In genomic region chr5:40354171-40354570, GRCh38 we compare ENCODE assay signal across 18 cellular contexts.
DNase-seq lines count a peak whose midpoint lies in the region; ATAC-seq, FAIRE-seq and TF ChIP-seq lines count a peak whose summit lies in the region.
"Had no signal": no experiment of that assay in that cellular context is flagged by ENCODE, and none has a peak within 500 bp of the region (broad histone marks: within the 10 kb centered on the region; RNA-seq: fewer than 3 reads in every experiment).

No MANE protein-coding gene starts in this region.

- H2AFZ ChIP-seq in IMR-90 (replicated peaks; ENCODE audit: low read length, poor library complexity) = peak overlapping the region; percentile 27
- H2AFZ ChIP-seq: GM23248 had no signal

- POLR2A ChIA-PET in IMR-90 (lab: Charles Lee; ENCODE audit: unreplicated experiment) = no interaction called here

- DNase-seq in IMR-90 (no peak), kidney (peak; percentile 61), spleen (peak; percentile 74), activated gamma-delta T cell (lab: John Stamatoyannopoulos, UW) (no peak)
- DNase-seq: C1 segment of cervical spinal cord; Calu3; CD4-positive, alpha-beta memory T cell; COR-L47; DMS53; DMS79 treated with DMSO at 0.1 percent for 48 hours; GM23248; H7; HCEC 1CT had no signal

- TF ChIP-seq CTCF in IMR-90 (conservative IDR thresholded peaks at IDR 0.05; ENCODE audit: low read depth, low read length) (no peak), kidney (IDR thresholded peaks at IDR 0.05; ENCODE audit: borderline replicate concordance, extremely low read depth, insufficient read depth) (no peak), spleen (IDR thresholded peaks at IDR 0.05 in 8 of 11, conservative IDR thresholded peaks at IDR 0.05 in 3 of 11) (no peak)

- H3K4me2 ChIP-seq in IMR-90 (ENCODE audit: low read depth, low read length) = no peak overlapping the region

- no peaks in the 10 kb centered on the region for H3K9me1 ChIP-seq in IMR-90 (ENCODE audit: insufficient read depth, low read length)

- H3K36me3 Mint-ChIP-seq in stimulated activated memory B cell treated with anti-CD40 and anti-IgM and Interleukin-4, amounts not matched to agents 10 μg/mL and 1 μg/mL and 100 μg/mL, for 72 hours = peaks cover 19% of the 10 kb centered on the region

- H3K36me3 ChIP-seq in IMR-90 (ENCODE audit: control insufficient read depth, insufficient read depth, low read length) = no peaks in the 10 kb centered on the region
- H3K36me3 ChIP-seq in kidney (ENCODE audit: control insufficient read depth in 1 of 2, insufficient read depth in 2 of 2, low read length in 2 of 2) = no peaks in the 10 kb centered on the region
- no peaks in the 10 kb centered on the region for H3K36me3 ChIP-seq in spleen

- no peaks in the 10 kb centered on the region for H3K79me1 ChIP-seq in IMR-90 (ENCODE audit: low read depth in 1 of 2, low read length in 2 of 2)

- no peak overlapping the region for H3K56ac ChIP-seq in IMR-90 (ENCODE audit: extremely low read depth, insufficient read depth, low read length)

- no peak overlapping the region for H3K4ac ChIP-seq in IMR-90 (ENCODE audit: low read depth, low read length)

- dilution Hi-C loops in IMR-90 (cut with HindIII; ENCODE audit: low sequenced_read_pairs, unreplicated experiment) = no loop called here

- H3K27ac ChIP-seq in IMR-90 (ENCODE audit: insufficient read depth, low read length) (no peak overlapping the region), kidney (ENCODE audit: low read depth in 2 of 2, low read length in 2 of 2) (no peak overlapping the region), spleen (no peak overlapping the region)
- H3K27ac ChIP-seq: GM23248 had no signal

- no TSS peak for BruUV-seq in IMR-90 (replicated peaks; lab: Mats Ljungman, UMichigan)

- no peak overlapping the region for H3K4me3 Mint-ChIP-seq in stimulated activated memory B cell treated with anti-CD40 and anti-IgM and Interleukin-4, amounts not matched to agents 10 μg/mL and 1 μg/mL and 100 μg/mL, for 72 hours
- H3K4me3 Mint-ChIP-seq: CD4-positive, alpha-beta memory T cell had no signal

- no peak overlapping the region for H4K91ac ChIP-seq in IMR-90 (ENCODE audit: insufficient read depth, low read depth, low read length)

- peaks cover 18% of the 10 kb centered on the region for H3K9me3 Mint-ChIP-seq in stimulated activated memory B cell treated with anti-CD40 and anti-IgM and Interleukin-4, amounts not matched to agents 10 μg/mL and 1 μg/mL and 100 μg/mL, for 72 hours

- TF ChIP-seq RAD21 in IMR-90 (IDR thresholded peaks at IDR 0.05; ENCODE audit: low read length) = no peak

- H3K14ac ChIP-seq in IMR-90 (replicated peaks; ENCODE audit: low read depth, low read length) = no peak overlapping the region

- H4K8ac ChIP-seq in IMR-90 (ENCODE audit: low read depth in 2 of 2, low read length in 2 of 2) = no peak overlapping the region

- H3K27me3 Mint-ChIP-seq in stimulated activated memory B cell treated with anti-CD40 and anti-IgM and Interleukin-4, amounts not matched to agents 10 μg/mL and 1 μg/mL and 100 μg/mL, for 72 hours = no peaks in the 10 kb centered on the region
- H3K27me3 Mint-ChIP-seq: CD4-positive, alpha-beta memory T cell had no signal

- no peak overlapping the region for H3K27ac Mint-ChIP-seq in stimulated activated memory B cell treated with anti-CD40 and anti-IgM and Interleukin-4, amounts not matched to agents 10 μg/mL and 1 μg/mL and 100 μg/mL, for 72 hours
- H3K27ac Mint-ChIP-seq: CD4-positive, alpha-beta memory T cell had no signal

- CTCF ChIA-PET in IMR-90 (lab: Yijun Ruan, JAX) = no interaction called here

- H2AK5ac ChIP-seq in IMR-90 (ENCODE audit: low read depth, low read length) = no peak overlapping the region

- no peaks in the 10 kb centered on the region for H3K4me1 ChIP-seq in IMR-90 (ENCODE audit: control insufficient read depth, insufficient read depth, low read length)
- H3K4me1 ChIP-seq in kidney (ENCODE audit: control insufficient read depth in 1 of 2, insufficient read depth in 1 of 2, low read depth in 1 of 2, low read length in 2 of 2) = no peaks in the 10 kb centered on the region
- H3K4me1 ChIP-seq in spleen = peaks cover 0 to 25% (median 0%) of the 10 kb centered on the region in 6 donors

- no peaks in the 10 kb centered on the region for H3K9me3 ChIP-seq in IMR-90 (ENCODE audit: control insufficient read depth, insufficient read depth, low read length)
- peaks cover 0 to 4% of the 10 kb centered on the region in 2 donors for H3K9me3 ChIP-seq in kidney (ENCODE audit: control insufficient read depth in 1 of 2, low read length in 2 of 2)
- H3K9me3 ChIP-seq in spleen = peaks cover 0 to 31% (median 18%) of the 10 kb centered on the region in 8 donors

- in situ Hi-C loops in IMR-90 (cut with MboI; ENCODE audit: low sequenced_read_pairs) = no loop called here

- H3K4me3 ChIP-seq in IMR-90 (ENCODE audit: insufficient read depth, low read depth, low read length) = no peak overlapping the region
- no peak overlapping the region for H3K4me3 ChIP-seq in kidney (ENCODE audit: low read length in 2 of 2)
- H3K4me3 ChIP-seq in spleen = no peak overlapping the region
- H3K4me3 ChIP-seq: GM23248 had no signal

- H3K23ac ChIP-seq in IMR-90 (ENCODE audit: low read depth, low read length) = no peak overlapping the region

- no peak overlapping the region for H4K5ac ChIP-seq in IMR-90 (ENCODE audit: low read depth, low read length)

- H3K27me3 ChIP-seq in IMR-90 (ENCODE audit: control insufficient read depth, insufficient read depth, low read length) (no peaks in the 10 kb centered on the region), spleen (replicated peaks in 1 of 7) (no peaks in the 10 kb centered on the region)

- no peak overlapping the region for H2AK9ac ChIP-seq in IMR-90 (replicated peaks; ENCODE audit: low read depth, low read length, poor library complexity)

- H2BK20ac ChIP-seq in IMR-90 (ENCODE audit: low read depth, low read length) = no peak overlapping the region

- H3K9ac ChIP-seq in IMR-90 (ENCODE audit: low read depth, low read length) (no peak overlapping the region), kidney (ENCODE audit: low read length in 2 of 2) (no peak overlapping the region)
- H3K9ac ChIP-seq: GM23248 had no signal

- FAIRE-seq in kidney (lab: Jason Lieb, UNC) = no peak
- FAIRE-seq: G401.6, GM12892, H1 had no signal

- H3K18ac ChIP-seq in IMR-90 (ENCODE audit: low read depth, low read length) = no peak overlapping the region

- intact Hi-C loops in IMR-90 (cut with micrococcal nuclease) (no loop called here), kidney (cut with DNase I) (no loop called here), spleen (cut with DNase I; ENCODE audit: low total_unique reads) (no loop called here)

- WGBS in IMR-90 (ENCODE audit: extremely low coverage in 2 of 2, insufficient read length in 1 of 2), 2 experiments = 70% methylated on average over 2 of the region's 5 CpGs; no CpG with 5 or more reads in 1 of the 2 experiments
- 58 to 96% (median 92%) methylated on average over 4 to 5 of the region's 5 CpGs for WGBS in spleen, 5 donors

- no peak for TF ChIP-seq POLR2A in IMR-90 (IDR thresholded peaks at IDR 0.05; ENCODE audit: low read depth, low read length)
- no peak for TF ChIP-seq POLR2A in spleen (IDR thresholded peaks at IDR 0.05)

- H3K4me1 Mint-ChIP-seq in stimulated activated memory B cell treated with anti-CD40 and anti-IgM and Interleukin-4, amounts not matched to agents 10 μg/mL and 1 μg/mL and 100 μg/mL, for 72 hours = no peaks in the 10 kb centered on the region

- H4K20me1 ChIP-seq in IMR-90 (ENCODE audit: insufficient read depth, low read length) = no peaks in the 10 kb centered on the region

- ATAC-seq in IMR-90 (ENCODE audit: low read depth) (no peak), HG03520 (IDR thresholded peaks at IDR 0.05; ENCODE audit: unreplicated experiment) (no peak)
- no peak for ATAC-seq in stimulated activated memory B cell treated with anti-CD40 and anti-IgM and Interleukin-4, amounts not matched to agents 10 μg/mL and 1 μg/mL and 100 μg/mL, for 72 hours

- no peak overlapping the region for H2BK120ac ChIP-seq in IMR-90 (ENCODE audit: low read depth, low read length)

- H2BK5ac ChIP-seq in IMR-90 (ENCODE audit: low read depth, low read length, poor library complexity, severe bottlenecking) = no peak overlapping the region

- no peak overlapping the region for H2BK15ac ChIP-seq in IMR-90 (ENCODE audit: low read depth, low read length)

TF ChIP-seq in IMR-90, 13 proteins besides CTCF, POLR2A, EP300 and RAD21:
- TF ChIP-seq SMC3 (IDR thresholded peaks at IDR 0.05; ENCODE audit: low read depth, low read length) (no peak), CHD1 (IDR thresholded peaks at IDR 0.05; ENCODE audit: low read depth, low read length) (no peak), RCOR1 (IDR thresholded peaks at IDR 0.05; ENCODE audit: insufficient replicate concordance, low read length) (no peak), FOS (IDR thresholded peaks at IDR 0.05; ENCODE audit: low read depth, low read length) (no peak), MAFK (IDR thresholded peaks at IDR 0.05; ENCODE audit: low read depth, low read length) (no peak), CEBPB (IDR thresholded peaks at IDR 0.05; ENCODE audit: low read depth, low read length) (no peak), MAZ (IDR thresholded peaks at IDR 0.05; ENCODE audit: borderline replicate concordance, low read depth, low read length) (no peak), MXI1 (IDR thresholded peaks at IDR 0.05; ENCODE audit: borderline replicate concordance, low read depth, low read length) (no peak), ELK1 (IDR thresholded peaks at IDR 0.05; ENCODE audit: borderline replicate concordance, low read depth, low read length) (no peak), NFE2L2 (IDR thresholded peaks at IDR 0.05; ENCODE audit: low read depth, low read length) (no peak), RFX5 (IDR thresholded peaks at IDR 0.05; ENCODE audit: low read depth, low read length) (no peak), BHLHE40 (IDR thresholded peaks at IDR 0.05; ENCODE audit: low read depth, low read length) (no peak)
- TF ChIP-seq, protein P1, sequence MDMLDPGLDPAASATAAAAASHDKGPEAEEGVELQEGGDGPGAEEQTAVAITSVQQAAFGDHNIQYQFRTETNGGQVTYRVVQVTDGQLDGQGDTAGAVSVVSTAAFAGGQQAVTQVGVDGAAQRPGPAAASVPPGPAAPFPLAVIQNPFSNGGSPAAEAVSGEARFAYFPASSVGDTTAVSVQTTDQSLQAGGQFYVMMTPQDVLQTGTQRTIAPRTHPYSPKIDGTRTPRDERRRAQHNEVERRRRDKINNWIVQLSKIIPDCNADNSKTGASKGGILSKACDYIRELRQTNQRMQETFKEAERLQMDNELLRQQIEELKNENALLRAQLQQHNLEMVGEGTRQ (IDR thresholded peaks at IDR 0.05; ENCODE audit: low read depth, low read length) = no peak

Comparison
In these comparisons a context has a peak if more than half of its experiments do, and no peak if none do; other contexts are left out.
1. DNase-seq: peak in kidney (single experiment) and spleen (single experiment); none in IMR-90 (single experiment) and activated gamma-delta T cell (single experiment).